Comparison of ENCODE assay signal across 8 cellular contexts in the genomic region with DNA sequence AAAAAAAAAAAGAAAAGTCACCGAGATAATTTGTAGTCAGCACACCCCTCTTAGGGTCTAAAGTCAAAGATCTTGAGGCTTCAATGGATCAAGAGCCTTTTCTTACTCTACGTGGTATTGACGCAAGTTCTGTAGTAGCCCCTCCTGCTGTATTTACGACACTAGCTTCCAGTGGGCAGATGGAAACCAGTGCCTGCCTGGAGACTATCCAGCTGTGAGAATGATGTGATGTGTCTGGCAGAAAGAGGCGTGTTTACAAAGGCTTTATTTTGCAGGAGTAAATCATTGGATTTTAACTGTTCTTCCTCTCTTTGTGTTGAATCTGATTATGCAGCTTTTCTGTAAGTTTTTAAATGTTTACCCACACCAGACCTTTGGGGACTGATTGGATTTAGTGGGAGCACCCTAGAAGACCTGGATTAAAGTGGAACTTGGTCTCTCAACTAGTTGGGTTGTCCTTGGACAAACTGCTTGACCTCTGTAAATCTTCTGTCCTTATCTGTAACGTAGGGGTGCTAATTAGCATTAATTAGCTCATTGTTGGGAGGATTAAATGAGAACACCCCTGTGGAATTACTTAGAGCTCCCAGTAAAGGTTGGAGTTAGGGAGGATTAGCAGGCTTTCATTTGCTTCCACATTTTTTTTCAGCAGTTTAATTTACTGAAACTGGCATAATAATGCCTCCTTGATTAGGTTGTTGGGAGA.
A peak's percentile ranks its signal among the peaks of the same experiment; 100 is the strongest.
DNase-seq lines count a peak whose midpoint lies in the region; ATAC-seq and TF ChIP-seq lines count a peak whose summit lies in the region.

No MANE protein-coding gene starts in this region.

- no peak overlapping the region for H3K14ac ChIP-seq in trophoblast cell (ENCODE audit: low read length)

- H3K27me3 ChIP-seq in heart right ventricle = no peaks in the 10 kb centered on the region
- no peaks in the 10 kb centered on the region for H3K27me3 ChIP-seq in left lung
- no peaks in the 10 kb centered on the region for H3K27me3 ChIP-seq in trophoblast cell (ENCODE audit: insufficient read depth, low read length)

- no peak overlapping the region for H3K4ac ChIP-seq in trophoblast cell (ENCODE audit: low read depth, low read length)

- no peak overlapping the region for H3K18ac ChIP-seq in trophoblast cell (ENCODE audit: low read length)

- H3K4me3 Mint-ChIP-seq in activated T-cell treated with anti-CD3 and anti-CD28 coated beads, Interleukin-2, amount 50 U/mL, for 24 hours = no peak overlapping the region
- H3K4me3 Mint-ChIP-seq in type B pancreatic cell = peak overlapping the region; percentile 60

- no peaks in the 10 kb centered on the region for H3K79me1 ChIP-seq in trophoblast cell (ENCODE audit: low read length)

- no peak for DNase-seq in activated T-cell treated with anti-CD3 and anti-CD28 coated beads, Interleukin-2, amount 50 U/mL, for 24 hours
- DNase-seq in activated T-cell treated with anti-CD3 and anti-CD28 coated beads for 4 hours (no peak), heart right ventricle (peak in 1 of 2 donors; percentile 79), type B pancreatic cell (ENCODE audit: extremely low spot score, unreplicated experiment) (no peak), left lung (no peak), trophoblast cell (no peak), SW480 (ENCODE audit: low spot score) (no peak)

- WGBS in heart right ventricle, 2 donors = 16 to 26% methylated on average over 6 of the region's 6 CpGs
- WGBS in trophoblast cell (ENCODE audit: extremely low coverage, insufficient coverage, insufficient read length) = no CpG with 5 or more reads among the region's 6 CpGs

- H3K36me3 ChIP-seq in heart right ventricle = peaks cover 0 to 33% (median 21%) of the 10 kb centered on the region in 9 donors
- H3K36me3 ChIP-seq in left lung = peaks cover 0 to 31% of the 10 kb centered on the region in 2 donors
- peaks cover 4 to 5% of the 10 kb centered on the region in 2 experiments for H3K36me3 ChIP-seq in trophoblast cell (ENCODE audit: control insufficient read depth in 1 of 2, insufficient read depth in 2 of 2, low read length in 2 of 2)

- H3K4me1 Mint-ChIP-seq in activated T-cell treated with anti-CD3 and anti-CD28 coated beads, Interleukin-2, amount 50 U/mL, for 24 hours (ENCODE audit: low read depth) = peaks cover 89% of the 10 kb centered on the region
- peaks cover 49% of the 10 kb centered on the region for H3K4me1 Mint-ChIP-seq in type B pancreatic cell (ENCODE audit: unreplicated experiment)

- H2AK5ac ChIP-seq in trophoblast cell (ENCODE audit: low read length) = no peak overlapping the region

- no peak overlapping the region for H4K8ac ChIP-seq in trophoblast cell (ENCODE audit: low read depth, low read length)

- H2AFZ ChIP-seq in trophoblast cell (ENCODE audit: insufficient read depth, low read length, poor library complexity) = no peak overlapping the region

- H2BK120ac ChIP-seq in trophoblast cell (ENCODE audit: insufficient read depth, low read length, poor library complexity) = no peak overlapping the region

- peak overlapping the region in 2 of 10 donors; percentile 7 to 8 for H3K4me3 ChIP-seq in heart right ventricle
- no peak overlapping the region for H3K4me3 ChIP-seq in left lung
- H3K4me3 ChIP-seq in trophoblast cell (ENCODE audit: low read depth, low read length) = no peak overlapping the region

- H3K9ac ChIP-seq in trophoblast cell (ENCODE audit: low read length) = no peak overlapping the region

- H2BK5ac ChIP-seq in trophoblast cell (ENCODE audit: low read depth, low read length, poor library complexity) = no peak overlapping the region

- intact Hi-C loops in heart right ventricle (cut with DNase I) (loop anchor here in 4 of 10 donors (5.0 kb wide), 1 partner anchor 70 kb away; the partner anchor contains the start of gene RASSF3 (in 4 of the 4)), left lung (cut with DNase I) (loop anchor here (10.0 kb wide), 2 partner anchors 68 to 128 kb away; partner anchors contain the start of gene RASSF3 (in 1 of the 2))

- peaks cover 42% of the 10 kb centered on the region for H3K36me3 Mint-ChIP-seq in activated T-cell treated with anti-CD3 and anti-CD28 coated beads, Interleukin-2, amount 50 U/mL, for 24 hours (ENCODE audit: low read depth)
- peaks cover 5% of the 10 kb centered on the region for H3K36me3 Mint-ChIP-seq in type B pancreatic cell

- peak overlapping the region; percentile 92 for H3K27ac Mint-ChIP-seq in activated T-cell treated with anti-CD3 and anti-CD28 coated beads, Interleukin-2, amount 50 U/mL, for 24 hours
- H3K27ac Mint-ChIP-seq in type B pancreatic cell = no peak overlapping the region

- H2BK12ac ChIP-seq in trophoblast cell (ENCODE audit: low read length) = no peak overlapping the region

- peak; percentile 60; the same call in 2 of the 3 replicates for ATAC-seq in SK-N-SH treated with all-trans-retinoic acid at 6 μM for 48 hours
- ATAC-seq in heart right ventricle = peak; percentile 72 to 88 (median 84)
- ATAC-seq in left lung = no peak

- no peaks in the 10 kb centered on the region for H3K27me3 Mint-ChIP-seq in activated T-cell treated with anti-CD3 and anti-CD28 coated beads, Interleukin-2, amount 50 U/mL, for 24 hours
- no peaks in the 10 kb centered on the region for H3K27me3 Mint-ChIP-seq in type B pancreatic cell

- TF ChIP-seq CTCF in heart right ventricle (IDR thresholded peaks at IDR 0.05) (no peak), type B pancreatic cell (conservative IDR thresholded peaks at IDR 0.05) (no peak), left lung (IDR thresholded peaks at IDR 0.05) (no peak)

- no peak overlapping the region for H3K4me2 ChIP-seq in trophoblast cell (ENCODE audit: low read length)

- H3K9me3 ChIP-seq in heart right ventricle (no peaks in the 10 kb centered on the region), left lung (no peaks in the 10 kb centered on the region), trophoblast cell (ENCODE audit: insufficient read depth, low read depth, low read length) (no peaks in the 10 kb centered on the region)

- H4K12ac ChIP-seq in trophoblast cell (ENCODE audit: low read depth, low read length) = no peak overlapping the region

- peaks cover 16 to 89% (median 59%) of the 10 kb centered on the region in 9 donors for H3K4me1 ChIP-seq in heart right ventricle
- H3K4me1 ChIP-seq in left lung = peaks cover 16 to 84% of the 10 kb centered on the region in 2 donors
- H3K4me1 ChIP-seq in trophoblast cell (ENCODE audit: control insufficient read depth in 1 of 2, insufficient read depth in 2 of 2, low read length in 2 of 2) = peaks cover 3 to 13% of the 10 kb centered on the region in 2 experiments

- H4K91ac ChIP-seq in trophoblast cell (ENCODE audit: low read depth, low read length) = no peak overlapping the region

- peak overlapping the region; percentile 7 to 89 (median 81) for H3K27ac ChIP-seq in heart right ventricle
- H3K27ac ChIP-seq in left lung = peak overlapping the region in 1 of 2 donors; percentile 63
- H3K27ac ChIP-seq in trophoblast cell (ENCODE audit: low read depth, low read length) = no peak overlapping the region

- H3K23ac ChIP-seq in trophoblast cell (ENCODE audit: low read length) = no peak overlapping the region

- no peaks in the 10 kb centered on the region for H3K79me2 ChIP-seq in trophoblast cell (ENCODE audit: control insufficient read depth, insufficient read depth, low read length, poor library complexity)

- no peaks in the 10 kb centered on the region for H3K9me3 Mint-ChIP-seq in activated T-cell treated with anti-CD3 and anti-CD28 coated beads, Interleukin-2, amount 50 U/mL, for 24 hours
- peaks cover 4% of the 10 kb centered on the region for H3K9me3 Mint-ChIP-seq in type B pancreatic cell

TF ChIP-seq in SK-N-SH treated with all-trans-retinoic acid at 6 μM for 48 hours, 23 proteins besides CTCF, POLR2A, EP300 and RAD21:
- TF ChIP-seq TCF4 (CRISPR knock-in tag; IDR thresholded peaks at IDR 0.05; ENCODE audit: borderline replicate concordance) = peak; percentile 93
- TF ChIP-seq TSHZ2 (CRISPR knock-in tag; IDR thresholded peaks at IDR 0.05) = peak; percentile 92
- TF ChIP-seq, protein P1, sequence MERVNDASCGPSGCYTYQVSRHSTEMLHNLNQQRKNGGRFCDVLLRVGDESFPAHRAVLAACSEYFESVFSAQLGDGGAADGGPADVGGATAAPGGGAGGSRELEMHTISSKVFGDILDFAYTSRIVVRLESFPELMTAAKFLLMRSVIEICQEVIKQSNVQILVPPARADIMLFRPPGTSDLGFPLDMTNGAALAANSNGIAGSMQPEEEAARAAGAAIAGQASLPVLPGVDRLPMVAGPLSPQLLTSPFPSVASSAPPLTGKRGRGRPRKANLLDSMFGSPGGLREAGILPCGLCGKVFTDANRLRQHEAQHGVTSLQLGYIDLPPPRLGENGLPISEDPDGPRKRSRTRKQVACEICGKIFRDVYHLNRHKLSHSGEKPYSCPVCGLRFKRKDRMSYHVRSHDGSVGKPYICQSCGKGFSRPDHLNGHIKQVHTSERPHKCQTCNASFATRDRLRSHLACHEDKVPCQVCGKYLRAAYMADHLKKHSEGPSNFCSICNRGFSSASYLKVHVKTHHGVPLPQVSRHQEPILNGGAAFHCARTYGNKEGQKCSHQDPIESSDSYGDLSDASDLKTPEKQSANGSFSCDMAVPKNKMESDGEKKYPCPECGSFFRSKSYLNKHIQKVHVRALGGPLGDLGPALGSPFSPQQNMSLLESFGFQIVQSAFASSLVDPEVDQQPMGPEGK (CRISPR knock-in tag; IDR thresholded peaks at IDR 0.05; ENCODE audit: borderline replicate concordance) = no peak
- TF ChIP-seq ISL1 (CRISPR knock-in tag; IDR thresholded peaks at IDR 0.05) = 0 out of 2 replicates have a peak, but pooled peaks have one; percentile 25
TF ChIP-seq in SK-N-SH treated with all-trans-retinoic acid at 6 μM for 48 hours: peak in this region for 3.
